Comparison of ENCODE assay signal across 1 cellular context in genomic region chr3:169759256-169759655, GRCh38.
TF ChIP-seq lines count a peak whose summit lies in the region.

No MANE protein-coding gene starts in this region.

TF ChIP-seq in K562, 482 proteins besides CTCF, POLR2A, EP300 and RAD21:
- TF ChIP-seq TAF1 (IDR thresholded peaks at IDR 0.05; ENCODE audit: control insufficient read depth, extremely low read depth, insufficient read depth, low read length, severe bottlenecking) (no peak), SIX5 (IDR thresholded peaks at IDR 0.05; ENCODE audit: borderline replicate concordance in 1 of 2, insufficient read depth in 1 of 2, low read depth in 1 of 2, low read length in 2 of 2) (no peak), NFRKB (IDR thresholded peaks at IDR 0.05; ENCODE audit: low read depth) (no peak), NR2C1 (IDR thresholded peaks at IDR 0.05) (no peak), NR2C1 (tag; IDR thresholded peaks at IDR 0.05) (no peak), ZNF707 (CRISPR knock-in tag; conservative IDR thresholded peaks at IDR 0.05) (no peak), CHD7 (IDR thresholded peaks at IDR 0.05; ENCODE audit: low read depth, low read length) (no peak), MEIS2 (IDR thresholded peaks at IDR 0.05; ENCODE audit: partially characterized antibody) (no peak), ETV1 (tag; conservative IDR thresholded peaks at IDR 0.05; ENCODE audit: low read depth) (no peak), BMI1 (IDR thresholded peaks at IDR 0.05; ENCODE audit: low read length) (no peak), KLF13 (tag; IDR thresholded peaks at IDR 0.05; ENCODE audit: borderline replicate concordance, low read depth) (no peak), MTF1 (CRISPR knock-in tag; IDR thresholded peaks at IDR 0.05; ENCODE audit: borderline replicate concordance) (no peak), E2F3 (CRISPR knock-in tag; IDR thresholded peaks at IDR 0.05) (no peak), ZNF518B (CRISPR knock-in tag; IDR thresholded peaks at IDR 0.05) (no peak), RNF2 (IDR thresholded peaks at IDR 0.05) (no peak), ZNF197 (CRISPR knock-in tag; IDR thresholded peaks at IDR 0.05; ENCODE audit: low read depth) (no peak)
